ENCODE assay signal across 16 cellular contexts in the genomic region with DNA sequence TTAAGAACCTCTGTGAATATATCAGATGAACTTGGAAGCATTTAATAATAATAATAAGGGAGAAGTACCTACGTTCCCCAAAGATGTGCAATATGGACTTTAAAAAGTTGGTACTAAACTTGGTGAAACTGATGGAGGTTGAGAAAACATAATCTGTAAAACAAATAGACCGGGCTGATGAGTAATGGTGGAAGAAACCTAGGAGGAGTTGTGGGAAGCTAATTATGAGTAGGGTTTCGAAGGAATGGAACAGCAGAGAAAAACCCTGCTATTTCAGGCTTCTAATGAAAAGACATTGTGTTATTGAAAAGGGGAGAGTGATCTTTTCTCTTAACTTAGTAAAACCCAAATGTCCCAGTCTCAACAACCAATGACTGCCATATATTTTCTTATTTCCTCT.
"Had no signal": no experiment of that assay in that cellular context is flagged by ENCODE, and none has a peak within 500 bp of the region (broad histone marks: within the 10 kb centered on the region; RNA-seq: fewer than 3 reads in every experiment).

No MANE protein-coding gene starts in this region.

- H3K36me3 ChIP-seq: cardiac muscle cell, gastrocnemius medialis, left lung, sigmoid colon, thoracic aorta had no signal

- H3K4me1 Mint-ChIP-seq: activated B cell treated with CpG ODN at 0.5 μM for 24 hours; activated CD4-positive, alpha-beta T cell treated with anti-CD3 and anti-CD28 coated beads, Interleukin-2, amount 10 ng/mL, durations not matched to agents 7 days and 5 days; stimulated activated naive CD8-positive, alpha-beta T cell treated with anti-CD3 and anti-CD28 coated beads, Interleukin-15, amount 100 ng/mL, for 72 hours had no signal

- H3K27me3 ChIP-seq: cardiac muscle cell, gastrocnemius medialis, left lung, sigmoid colon had no signal

- H3K4me3 ChIP-seq: cardiac muscle cell, gastrocnemius medialis, left lung, sigmoid colon, thoracic aorta had no signal

- H3K4me3 Mint-ChIP-seq: activated B cell treated with CpG ODN at 0.5 μM for 24 hours; activated CD4-positive, alpha-beta T cell treated with anti-CD3 and anti-CD28 coated beads, Interleukin-2, amount 10 ng/mL, durations not matched to agents 7 days and 5 days; natural killer cell treated with Interleukin-12 subunit alpha and Interleukin-12 subunit beta and Interleukin-15 and Interleukin-18, amount 100 ng/mL, for 72 hours; stimulated activated naive CD8-positive, alpha-beta T cell treated with anti-CD3 and anti-CD28 coated beads, Interleukin-15, amount 100 ng/mL, for 72 hours had no signal

- ATAC-seq: gastrocnemius medialis; left lung; natural killer cell treated with Interleukin-12 subunit alpha and Interleukin-12 subunit beta and Interleukin-15 and Interleukin-18, amount 100 ng/mL, for 72 hours had no signal

- H3K4me1 ChIP-seq: gastrocnemius medialis, sigmoid colon had no signal

- H3K9me3 ChIP-seq: gastrocnemius medialis had no signal

- H3K27ac Mint-ChIP-seq: activated B cell treated with CpG ODN at 0.5 μM for 24 hours; activated CD4-positive, alpha-beta T cell treated with anti-CD3 and anti-CD28 coated beads, Interleukin-2, amount 10 ng/mL, durations not matched to agents 7 days and 5 days; natural killer cell treated with Interleukin-12 subunit alpha and Interleukin-12 subunit beta and Interleukin-15 and Interleukin-18, amount 100 ng/mL, for 72 hours; stimulated activated naive CD8-positive, alpha-beta T cell treated with anti-CD3 and anti-CD28 coated beads, Interleukin-15, amount 100 ng/mL, for 72 hours had no signal

- H3K27ac ChIP-seq: cardiac muscle cell, gastrocnemius medialis, left lung, sigmoid colon, thoracic aorta had no signal

- DNase-seq: activated B cell treated with CpG ODN at 0.5 μM for 24 hours; activated CD4-positive, alpha-beta T cell treated with anti-CD3 and anti-CD28 coated beads, Interleukin-2, amount 10 ng/mL, durations not matched to agents 7 days and 5 days; activated CD8-positive, alpha-beta memory T cell treated with anti-CD3 and anti-CD28 coated beads for 24 hours; activated naive CD4-positive, alpha-beta T cell treated with anti-CD3 and anti-CD28 coated beads, Interleukin-2, amount 50 U/mL, for 16 hours; gastrocnemius medialis; islet precursor cell; left lung; mesenchymal stem cell; nucleus accumbens; sigmoid colon; stimulated activated CD4-positive, alpha-beta T cell treated with anti-CD3 and anti-CD28 coated beads, Interleukin-4, amount 100 ng/mL, for 1 hour; stimulated activated CD8-positive, alpha-beta memory T cell treated with anti-CD3 and anti-CD28 coated beads, Interleukin-4, amount 100 ng/mL, for 48 hours; stimulated activated naive CD8-positive, alpha-beta T cell treated with anti-CD3 and anti-CD28 coated beads, Interleukin-15, amount 100 ng/mL, for 72 hours had no signal
